In genomic region chr6:125304970-125305369, GRCh38 we compare ENCODE assay signal across 15 cellular contexts. TPM values are rescaled to one million over a fixed set of nuclear protein-coding genes. Genes with fewer than 3 reads are reported as not detected.
DNase-seq lines count a peak whose midpoint lies in the region; TF ChIP-seq lines count a peak whose summit lies in the region.
"Had no signal": no experiment of that assay in that cellular context is flagged by ENCODE, and none has a peak within 500 bp of the region (broad histone marks: within the 10 kb centered on the region; RNA-seq: fewer than 3 reads in every experiment).

No MANE protein-coding gene starts in this region.

- no peak overlapping the region for H3K18ac ChIP-seq in H9 (ENCODE audit: insufficient read length, low read depth, low read length)

- no peak overlapping the region for H4K91ac ChIP-seq in H9 (ENCODE audit: insufficient read length, low read depth, low read length)

- no CpG with 5 or more reads among the region's 2 CpGs for WGBS in H9 (ENCODE audit: extremely low coverage, insufficient read length, low lambda C conversion rate)
- 92 to 100% methylated on average over 2 of the region's 2 CpGs for WGBS in endodermal cell (ENCODE audit: insufficient coverage in 1 of 2, insufficient read length in 1 of 2), 2 experiments

- no peak overlapping the region for H2BK5ac ChIP-seq in H9 (ENCODE audit: insufficient read length, low read length)

- no peaks in the 10 kb centered on the region for H3K27me3 ChIP-seq in H9 (ENCODE audit: insufficient read depth, low read length)
- H3K27me3 ChIP-seq in endodermal cell (ENCODE audit: control insufficient read depth, insufficient read depth, low read length, poor library complexity, severe bottlenecking) = peaks cover 44% of the 10 kb centered on the region

- no peak overlapping the region for H3T11ph ChIP-seq in H9 (ENCODE audit: low read length)

- no peak overlapping the region for H2BK15ac ChIP-seq in H9 (ENCODE audit: low read depth, low read length)

- H3K36me3 ChIP-seq in endodermal cell (ENCODE audit: control insufficient read depth, insufficient read depth, low read length) = peaks cover 2% of the 10 kb centered on the region

- H3K4me3 Mint-ChIP-seq in H9 = no peak overlapping the region
- H3K4me3 Mint-ChIP-seq in endodermal cell = no peak overlapping the region
- H3K4me3 Mint-ChIP-seq: CD4-positive, alpha-beta memory T cell had no signal

- no peak overlapping the region for H3K14ac ChIP-seq in H9 (ENCODE audit: insufficient read depth, low read length)

- H3K4me3 ChIP-seq in endodermal cell (ENCODE audit: low read length) = no peak overlapping the region
- H3K4me3 ChIP-seq: GM23248, HAP-1 had no signal

- H2BK20ac ChIP-seq in H9 (ENCODE audit: low read depth, low read length, poor library complexity, severe bottlenecking) = no peak overlapping the region

- 0 out of 2 replicates have a peak, but pooled peaks cover 2% of the 10 kb centered on the region for H3K4me1 ChIP-seq in H9 (ENCODE audit: insufficient read depth, low read length)
- H3K4me1 ChIP-seq in endodermal cell (ENCODE audit: control insufficient read depth, insufficient read depth, low read length) = no peaks in the 10 kb centered on the region

- H3K27ac Mint-ChIP-seq in H9 (no peak overlapping the region), endodermal cell (no peak overlapping the region)

- H4K8ac ChIP-seq in H9 (replicated peaks; ENCODE audit: insufficient read length, low read depth, low read length) = no peak overlapping the region

- TF ChIP-seq CTCF in H9 (conservative IDR thresholded peaks at IDR 0.05) (0 out of 3 replicates have a peak, but pooled peaks have one; percentile 13), endodermal cell (conservative IDR thresholded peaks at IDR 0.05) (peak; percentile 25)

- H3K23me2 ChIP-seq in H9 (ENCODE audit: insufficient read length, low read depth, low read length, poor library complexity, severe bottlenecking) = peaks cover 11% of the 10 kb centered on the region

- H3K23ac ChIP-seq in H9 (ENCODE audit: insufficient read length, low read depth, low read length) = no peak overlapping the region

- H3K36me3 Mint-ChIP-seq in H9 (ENCODE audit: insufficient read depth in 1 of 3, low read depth in 3 of 3) (peaks cover 4 to 11% (median 5%) of the 10 kb centered on the region in 3 experiments; a peak in 5 of 7 replicates), endodermal cell (ENCODE audit: low read depth) (peaks cover 4% of the 10 kb centered on the region)

- H3K9ac ChIP-seq in H9 (ENCODE audit: extremely low read depth, insufficient read length, low read length) = no peak overlapping the region
- H3K9ac ChIP-seq in endodermal cell (ENCODE audit: extremely low read depth, low read length, poor library complexity, severe bottlenecking) = no peak overlapping the region
- H3K9ac ChIP-seq: GM23248 had no signal

- peaks cover 21% of the 10 kb centered on the region for H3K27me3 Mint-ChIP-seq in H9 (ENCODE audit: low read depth)
- peaks cover 44% of the 10 kb centered on the region for H3K27me3 Mint-ChIP-seq in endodermal cell (ENCODE audit: insufficient read depth)

- H2BK120ac ChIP-seq in H9 (ENCODE audit: low read depth, low read length, poor library complexity, severe bottlenecking) = no peak overlapping the region

- no peak overlapping the region for H2AFZ ChIP-seq in H9 (ENCODE audit: low read length)
- H2AFZ ChIP-seq: GM23248 had no signal

- H4K20me1 ChIP-seq in H9 (ENCODE audit: control insufficient read depth, insufficient read depth, insufficient read length) = no peaks in the 10 kb centered on the region

- H3K9me3 Mint-ChIP-seq in H9 = peaks cover 0 to 4% of the 10 kb centered on the region in 2 experiments; a peak in 2 of 5 replicates
- H3K9me3 Mint-ChIP-seq in endodermal cell = peaks cover 7% of the 10 kb centered on the region

- H3K79me1 ChIP-seq in H9 (ENCODE audit: insufficient read depth, low read depth, low read length, poor library complexity, severe bottlenecking) = no peaks in the 10 kb centered on the region

- no peak overlapping the region for H3K27ac ChIP-seq in H9 (ENCODE audit: insufficient read length, low read depth, low read length)
- no peak overlapping the region for H3K27ac ChIP-seq in endodermal cell (ENCODE audit: low read depth, low read length)
- H3K27ac ChIP-seq: GM23248 had no signal

- H4K5ac ChIP-seq in H9 (ENCODE audit: insufficient read length, low read depth, low read length) = no peak overlapping the region

- no peak overlapping the region for H3K4me2 ChIP-seq in H9 (ENCODE audit: insufficient read depth, insufficient read length, low read length)

- H3K4me1 Mint-ChIP-seq in H9 (peaks cover 11 to 12% of the 10 kb centered on the region in 2 experiments), endodermal cell (peaks cover 8% of the 10 kb centered on the region)

- H3K56ac ChIP-seq in H9 (ENCODE audit: insufficient read length, low read depth, low read length) = no peak overlapping the region

- H3K79me2 ChIP-seq in H9 (ENCODE audit: insufficient read depth, low read length) = no peaks in the 10 kb centered on the region

- DNase-seq in H9 (no peak), NCI-H82 (lab: John Stamatoyannopoulos, UW) (peak; percentile 82), endodermal cell (no peak), NCI-H2196 treated with DMSO at 0.1 percent for 48 hours (lab: John Stamatoyannopoulos, UW; ENCODE audit: unreplicated experiment) (no peak), foreskin melanocyte (no peak), mesenteric fat pad (ENCODE audit: low spot score) (no peak)
- no peak for DNase-seq in activated CD4-positive, CD25-positive, alpha-beta regulatory T cell (lab: John Stamatoyannopoulos, UW)
- DNase-seq: C1 segment of cervical spinal cord; Calu3; CD4-positive, alpha-beta memory T cell; COR-L47; DMS153; DND-41; GM23248 had no signal

- no peak overlapping the region for H2AK5ac ChIP-seq in H9 (ENCODE audit: insufficient read length, low read length)

- H2BK12ac ChIP-seq in H9 (ENCODE audit: insufficient read length, low read depth, low read length) = no peak overlapping the region

- no peak overlapping the region for H3K4ac ChIP-seq in H9 (ENCODE audit: low read depth, low read length)

- no peaks in the 10 kb centered on the region for H3K9me3 ChIP-seq in H9 (ENCODE audit: control insufficient read depth, low read depth, low read length)
- peaks cover 15% of the 10 kb centered on the region for H3K9me3 ChIP-seq in endodermal cell (ENCODE audit: control insufficient read depth, low read length)
- H3K9me3 ChIP-seq: HAP-1 had no signal

RNA-seq across cellular contexts. Expression of gene HDDC2, which starts 3.2 kb away (rescaled TPM):
- 76.4 and 77.8 TPM in 2 replicates for total RNA-seq in H9 (2021)
- 100 to 1,000 TPM in 1 of 2 donors, 10 to 100 TPM in 1; 76.4 to 108 TPM for total RNA-seq in endodermal cell
- 117 TPM for polyA plus RNA-seq in endodermal cell (2013, experiment 1 of 2)
- 112 TPM for polyA plus RNA-seq in endodermal cell (2013, experiment 2 of 2)
- total RNA-seq in mesenteric fat pad = 53.9 TPM
